23 cellular contexts compared by ENCODE assay signal in the genomic region with DNA sequence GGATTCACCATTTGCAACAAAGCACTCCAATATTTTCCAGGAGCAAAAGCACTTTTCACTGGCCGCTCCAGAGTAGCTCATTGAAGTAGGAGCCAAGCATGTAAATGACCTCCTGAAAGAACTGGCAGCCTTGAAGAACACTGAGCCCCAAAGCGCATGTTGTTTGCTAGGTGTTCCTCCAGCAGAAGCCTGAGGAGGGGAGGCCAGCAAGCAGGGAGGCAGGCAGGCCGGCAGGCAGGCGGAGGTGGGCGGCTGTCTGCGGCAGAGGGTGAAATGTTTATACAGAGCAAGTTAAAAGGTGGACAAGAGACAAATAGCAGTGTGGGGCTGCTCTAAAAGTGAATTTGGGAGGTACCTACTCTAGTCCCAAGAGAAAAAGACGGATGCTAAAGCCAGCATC.
"Had no signal": no experiment of that assay in that cellular context is flagged by ENCODE, and none has a peak within 500 bp of the region (broad histone marks: within the 10 kb centered on the region; RNA-seq: fewer than 3 reads in every experiment).

No MANE protein-coding gene starts in this region.

- DNase-seq: colonic mucosa; effector memory CD4-positive, alpha-beta T cell; kidney; mesendoderm; naive thymus-derived CD8-positive, alpha-beta T cell; nephron progenitor cell; right lobe of liver; stimulated activated CD4-positive, alpha-beta T cell treated with anti-CD3 and anti-CD28 coated beads, Interleukin-12 subunit alpha, Interleukin-12 subunit beta, amount 100 ng/mL, for 4 hours; stimulated activated CD4-positive, alpha-beta T cell treated with anti-CD3 and anti-CD28 coated beads, Interleukin-1b, Interleukin-23, amount 100 ng/mL, for 48 hours; stimulated activated CD4-positive, alpha-beta T cell treated with anti-CD3 and anti-CD28 coated beads, Interleukin-4, amount 100 ng/mL, for 1 hour; stimulated activated naive CD4-positive, alpha-beta T cell treated with Interleukin-2 at 50 U/mL for 16 hours had no signal

- H3K27me3 Mint-ChIP-seq: dendritic cell treated with granulocyte-macrophage colony-stimulating factor and Interleukin-4, amounts not matched to agents 40 ng/mL and 50 ng/mL, for 4 days had no signal

- H3K4me1 ChIP-seq: colonic mucosa, left lung, pancreas, right lobe of liver, tibial nerve, upper lobe of left lung had no signal

- H3K4me3 Mint-ChIP-seq: central memory CD8-positive, alpha-beta T cell; dendritic cell treated with granulocyte-macrophage colony-stimulating factor and Interleukin-4, amounts not matched to agents 40 ng/mL and 50 ng/mL, for 4 days; naive thymus-derived CD8-positive, alpha-beta T cell; nephron progenitor cell; stimulated activated effector memory CD8-positive, alpha-beta T cell treated with anti-CD3 and anti-CD28 coated beads, Interleukin-12 subunit alpha, Interleukin-12 subunit beta, amount 100 ng/mL, for 72 hours had no signal

- H3K4me1 Mint-ChIP-seq: central memory CD8-positive, alpha-beta T cell; naive thymus-derived CD8-positive, alpha-beta T cell; nephron progenitor cell had no signal

- H3K4me3 ChIP-seq: colonic mucosa, left lung, pancreas, right lobe of liver, smooth muscle cell, thoracic aorta, tibial nerve, upper lobe of left lung had no signal

- H3K27ac Mint-ChIP-seq: dendritic cell treated with granulocyte-macrophage colony-stimulating factor and Interleukin-4, amounts not matched to agents 40 ng/mL and 50 ng/mL, for 4 days; naive thymus-derived CD8-positive, alpha-beta T cell; nephron progenitor cell; stimulated activated effector memory CD8-positive, alpha-beta T cell treated with anti-CD3 and anti-CD28 coated beads, Interleukin-12 subunit alpha, Interleukin-12 subunit beta, amount 100 ng/mL, for 72 hours had no signal

- H3K27ac ChIP-seq: colonic mucosa, left lung, neutrophil, pancreas, right lobe of liver, thoracic aorta, tibial nerve, upper lobe of left lung had no signal

- H3K9me3 Mint-ChIP-seq: central memory CD8-positive, alpha-beta T cell; naive thymus-derived CD8-positive, alpha-beta T cell; nephron progenitor cell; stimulated activated effector memory CD8-positive, alpha-beta T cell treated with anti-CD3 and anti-CD28 coated beads, Interleukin-12 subunit alpha, Interleukin-12 subunit beta, amount 100 ng/mL, for 72 hours had no signal

- H3K36me3 Mint-ChIP-seq: naive thymus-derived CD8-positive, alpha-beta T cell; stimulated activated effector memory CD8-positive, alpha-beta T cell treated with anti-CD3 and anti-CD28 coated beads, Interleukin-12 subunit alpha, Interleukin-12 subunit beta, amount 100 ng/mL, for 72 hours had no signal

- FAIRE-seq: frontal cortex, kidney, pancreas, urothelium cell line had no signal

- H3K36me3 ChIP-seq: colonic mucosa, left lung, neutrophil, pancreas, right lobe of liver, thoracic aorta, tibial nerve, upper lobe of left lung had no signal

- H3K4me2 ChIP-seq: smooth muscle cell had no signal

- ATAC-seq: left lung; naive thymus-derived CD8-positive, alpha-beta T cell; pancreas; right lobe of liver; stimulated activated effector memory CD8-positive, alpha-beta T cell treated with anti-CD3 and anti-CD28 coated beads, Interleukin-12 subunit alpha, Interleukin-12 subunit beta, amount 100 ng/mL, for 72 hours had no signal

- H3K9me3 ChIP-seq: colonic mucosa, left lung, neutrophil, pancreas, right lobe of liver, thoracic aorta, tibial nerve, upper lobe of left lung had no signal

- H3K27me3 ChIP-seq: colonic mucosa, left lung, neutrophil, pancreas, right lobe of liver, tibial nerve, upper lobe of left lung had no signal
